ENCODE assay signal across 10 cellular contexts in genomic region chr2:144213797-144214196, GRCh38.
DNase-seq lines count a peak whose midpoint lies in the region; ATAC-seq, FAIRE-seq and TF ChIP-seq lines count a peak whose summit lies in the region.
"Had no signal": no experiment of that assay in that cellular context is flagged by ENCODE, and none has a peak within 500 bp of the region (broad histone marks: within the 10 kb centered on the region; RNA-seq: fewer than 3 reads in every experiment).

No MANE protein-coding gene starts in this region.

- no peaks in the 10 kb centered on the region; the same call in 1 of the 2 replicates for H3K9me2 ChIP-seq in OCI-LY7 (ENCODE audit: insufficient read depth, low read length)

- H2AFZ ChIP-seq in OCI-LY7 (ENCODE audit: low read length) = no peak overlapping the region

- H3K4me1 ChIP-seq in OCI-LY7 (ENCODE audit: insufficient read depth, low read length, poor library complexity, severe bottlenecking) = peaks cover 11% of the 10 kb centered on the region
- H3K4me1 ChIP-seq in right cardiac atrium (ENCODE audit: control insufficient read depth, insufficient read depth, low read length) = no peaks in the 10 kb centered on the region
- H3K4me1 ChIP-seq in pancreas = peaks cover 0 to 7% (median 3%) of the 10 kb centered on the region in 3 donors

- ATAC-seq in HG02870 (IDR thresholded peaks at IDR 0.05; ENCODE audit: unreplicated experiment) (peak; percentile 90), right cardiac atrium (no peak), pancreas (no peak)

- H3K27ac ChIP-seq in OCI-LY7 (ENCODE audit: low read depth, low read length, poor library complexity, severe bottlenecking) (no peak overlapping the region), right cardiac atrium (ENCODE audit: low read length) (no peak overlapping the region), pancreas (no peak overlapping the region)

- no TSS peak for BruUV-seq in OCI-LY7 (replicated peaks; lab: Mats Ljungman, UMichigan)

- H3K4me3 ChIP-seq in GM06990 (replicated peaks; ENCODE audit: low read depth, low read length) (no peak overlapping the region), OCI-LY7 (ENCODE audit: low read depth, low read length, poor library complexity, severe bottlenecking) (no peak overlapping the region), right cardiac atrium (ENCODE audit: low read length) (no peak overlapping the region), pancreas (no peak overlapping the region)

- H3K27me3 ChIP-seq in GM06990 (replicated peaks; ENCODE audit: control insufficient read depth, insufficient read depth, low read length) (no peaks in the 10 kb centered on the region), right cardiac atrium (ENCODE audit: control insufficient read depth, insufficient read depth) (no peaks in the 10 kb centered on the region), pancreas (no peaks in the 10 kb centered on the region)

- H3K79me2 ChIP-seq in OCI-LY7 (ENCODE audit: insufficient read depth, low read depth, low read length) = no peaks in the 10 kb centered on the region

- 94% methylated on average over 2 of the region's 2 CpGs for WGBS in right cardiac atrium
- 94 to 98% methylated on average over 2 of the region's 2 CpGs for WGBS in pancreas, 2 donors

- FAIRE-seq in pancreas (lab: Jason Lieb, UNC) = no peak

- POLR2A ChIA-PET in OCI-LY7 (lab: Charles Lee) = interaction anchor here (0.6 to 2.6 kb wide), 7 partner anchors 8 to 308 kb away, joined by 3 to 7 read pairs (median 4); no protein-coding TSS in a partner anchor

- H3K9me3 ChIP-seq in OCI-LY7 (ENCODE audit: low read length) = no peaks in the 10 kb centered on the region
- no peaks in the 10 kb centered on the region for H3K9me3 ChIP-seq in right cardiac atrium (ENCODE audit: control insufficient read depth, low read length)
- no peaks in the 10 kb centered on the region for H3K9me3 ChIP-seq in pancreas

- no peak for TF ChIP-seq CTCF in GM06990 (IDR thresholded peaks at IDR 0.05; ENCODE audit: insufficient read depth, low read length, poor library complexity, severe bottlenecking)
- no peak for TF ChIP-seq CTCF in OCI-LY7 (conservative IDR thresholded peaks at IDR 0.05; ENCODE audit: low read length)
- TF ChIP-seq CTCF in pancreas (IDR thresholded peaks at IDR 0.05) = no peak

- no peaks in the 10 kb centered on the region for H3K36me3 ChIP-seq in GM06990 (ENCODE audit: control insufficient read depth, insufficient read depth, low read length)
- peaks cover 12% of the 10 kb centered on the region; the same call in 1 of the 2 replicates for H3K36me3 ChIP-seq in OCI-LY7 (ENCODE audit: insufficient read depth, low read length)
- H3K36me3 ChIP-seq in pancreas = no peaks in the 10 kb centered on the region

- peak; percentile 56 for DNase-seq in GM06990 (ENCODE audit: extremely low read depth, insufficient read length)
- DNase-seq in GM19238 (ENCODE audit: insufficient read length, low spot score) = peak; percentile 5
- no peak for DNase-seq in OCI-LY7 (ENCODE audit: low spot score)
- DNase-seq in right cardiac atrium = no peak
- DNase-seq in pancreas = no peak
- no peak for DNase-seq in NCI-H446 (lab: John Stamatoyannopoulos, UW)
- no peak for DNase-seq in kidney tubule cell (ENCODE audit: low spot score)
- DNase-seq: caudate nucleus, NCI-H226 had no signal

- intact Hi-C loops in OCI-LY7 (cut with micrococcal nuclease; ENCODE audit: unreplicated experiment) (no loop called here), right cardiac atrium (cut with DNase I) (no loop called here), pancreas (cut with DNase I) (no loop called here)

- no peaks in the 10 kb centered on the region for H4K20me1 ChIP-seq in OCI-LY7 (ENCODE audit: insufficient read depth, low read length)

- CTCF ChIA-PET in OCI-LY7 (lab: Charles Lee; ENCODE audit: unreplicated experiment) = no interaction called here

- peak overlapping the region; percentile 18; the same call in 1 of the 2 replicates for H3K4me2 ChIP-seq in OCI-LY7 (ENCODE audit: low read length)

Comparison
In these comparisons a context has a peak if more than half of its experiments do, and no peak if none do; other contexts are left out.
1. DNase-seq: peak in GM06990 (single experiment) and GM19238 (single experiment); none in OCI-LY7 (single experiment), right cardiac atrium (0 of 3), pancreas (0 of 6), NCI-H446 (0 of 2) and kidney tubule cell (single experiment).